In genomic region chr17:60077226-60077625, GRCh38 we compare ENCODE assay signal across 11 cellular contexts. TPM values are rescaled to one million over a fixed set of nuclear protein-coding genes. Genes with fewer than 3 reads are reported as not detected.
DNase-seq lines count a peak whose midpoint lies in the region; ATAC-seq, FAIRE-seq and TF ChIP-seq lines count a peak whose summit lies in the region.
"Had no signal": no experiment of that assay in that cellular context is flagged by ENCODE, and none has a peak within 500 bp of the region (broad histone marks: within the 10 kb centered on the region; RNA-seq: fewer than 3 reads in every experiment).

No MANE protein-coding gene starts in this region.

- H3F3A ChIP-seq in GM23338 (replicated peaks; ENCODE audit: low read depth), result 0 out of 2 replicates have a peak, but pooled peaks cover 9% of the 10 kb centered on the region

- no peak for TF ChIP-seq RAD21 in A549 (conservative IDR thresholded peaks at IDR 0.05 in 1 of 2, IDR thresholded peaks at IDR 0.05 in 1 of 2)

- H3K9me3 ChIP-seq in A549, result no peaks in the 10 kb centered on the region
- H3K9me3 ChIP-seq in iPS-20b (ENCODE audit: insufficient read depth, low read depth, low read length), result no peaks in the 10 kb centered on the region

- no peak overlapping the region for H3K9ac ChIP-seq in iPS-20b (ENCODE audit: low read depth, low read length)

- H2AFZ ChIP-seq in GM23338, result no peak overlapping the region

- DNase-seq in A549 (ENCODE audit: low read depth in 1 of 2, low spot score in 1 of 2), result no peak
- no peak for DNase-seq in GM23338 (ENCODE audit: low spot score)
- no peak for DNase-seq in activated CD8-positive, alpha-beta T cell treated with anti-CD3 and anti-CD28 coated beads for 36 hours
- DNase-seq in NCI-H510A treated with DMSO at 0.1 percent for 48 hours (lab: John Stamatoyannopoulos, UW), result no peak
- no peak for DNase-seq in NCI-H2081 treated with DMSO at 0.1 percent for 48 hours (lab: John Stamatoyannopoulos, UW)
- no peak for DNase-seq in stimulated activated CD8-positive, alpha-beta memory T cell treated with anti-CD3 and anti-CD28 coated beads, Interleukin-4, amount 100 ng/mL, for 48 hours
- DNase-seq: DMS153, right cardiac atrium had no signal

- no peak for ATAC-seq in A549
- ATAC-seq in GM23338, result no peak
- ATAC-seq in activated CD8-positive, alpha-beta T cell treated with anti-CD3 and anti-CD28 coated beads for 36 hours, result no peak
- no peak for ATAC-seq in GM19324 (IDR thresholded peaks at IDR 0.05; ENCODE audit: low FRiP score, unreplicated experiment)

- H3K27ac ChIP-seq in A549 (no peak overlapping the region), GM23338 (ENCODE audit: low read depth) (no peak overlapping the region), iPS-20b (ENCODE audit: low read length) (no peak overlapping the region)

- no peaks in the 10 kb centered on the region for H3K9me2 ChIP-seq in GM23338 (ENCODE audit: insufficient read depth)

- H4K20me1 ChIP-seq in GM23338 (replicated peaks; ENCODE audit: insufficient read depth), result no peaks in the 10 kb centered on the region; the same call in 1 of the 2 replicates

- H3K79me2 ChIP-seq in GM23338 (replicated peaks; ENCODE audit: insufficient read depth), result peaks cover 22% of the 10 kb centered on the region

- POLR2A ChIA-PET in A549 (lab: Yijun Ruan, JAX), result interaction anchor here (1.2 kb wide), 1 partner anchor 458 kb away, joined by 7 read pairs; the partner anchor contains the start of gene CLTC
- POLR2A ChIA-PET in activated CD8-positive, alpha-beta T cell treated with anti-CD3 and anti-CD28 coated beads for 36 hours (lab: Charles Lee), result interaction anchor here (0.9 kb wide), 1 partner anchor 315 kb away, joined by 3 read pairs; the partner anchor contains the start of gene USP32

- no peaks in the 10 kb centered on the region for H3K9me3 Mint-ChIP-seq in GM23338
- no peaks in the 10 kb centered on the region for H3K9me3 Mint-ChIP-seq in activated CD8-positive, alpha-beta T cell treated with anti-CD3 and anti-CD28 coated beads for 36 hours

- peaks cover 4% of the 10 kb centered on the region for H3K27me3 Mint-ChIP-seq in GM23338 (ENCODE audit: insufficient read depth, low read depth, poor library complexity)
- H3K27me3 Mint-ChIP-seq in activated CD8-positive, alpha-beta T cell treated with anti-CD3 and anti-CD28 coated beads for 36 hours, result no peaks in the 10 kb centered on the region

- H3K36me3 ChIP-seq in GM23338 (ENCODE audit: insufficient read depth), result peaks cover 18% of the 10 kb centered on the region
- H3K36me3 ChIP-seq in iPS-20b (ENCODE audit: insufficient read depth, low read depth, low read length), result peaks cover 43% of the 10 kb centered on the region

- intact Hi-C loops in activated CD8-positive, alpha-beta T cell treated with anti-CD3 and anti-CD28 coated beads for 36 hours (cut with micrococcal nuclease), result no loop called here

- H3K27me3 ChIP-seq in GM23338 (ENCODE audit: insufficient read depth) (no peaks in the 10 kb centered on the region), iPS-20b (ENCODE audit: insufficient read depth, low read length) (no peaks in the 10 kb centered on the region)

- peaks cover 17% of the 10 kb centered on the region for H3K4me1 Mint-ChIP-seq in GM23338
- peaks cover 26% of the 10 kb centered on the region for H3K4me1 Mint-ChIP-seq in activated CD8-positive, alpha-beta T cell treated with anti-CD3 and anti-CD28 coated beads for 36 hours (ENCODE audit: low read depth)

- peak overlapping the region; percentile 92 for H3K4me2 ChIP-seq in A549
- peak overlapping the region; percentile 87 for H3K4me2 ChIP-seq in GM23338

- H3K4me1 ChIP-seq in A549 (peaks cover 38% of the 10 kb centered on the region), GM23338 (ENCODE audit: insufficient read depth) (peaks cover 19% of the 10 kb centered on the region), iPS-20b (ENCODE audit: insufficient read depth, low read length) (peaks cover 7% of the 10 kb centered on the region)

- no peak overlapping the region for H3K27ac Mint-ChIP-seq in GM23338
- peak overlapping the region; percentile 97 for H3K27ac Mint-ChIP-seq in activated CD8-positive, alpha-beta T cell treated with anti-CD3 and anti-CD28 coated beads for 36 hours

- no peak for TF ChIP-seq POLR2A in A549 (IDR thresholded peaks at IDR 0.05; ENCODE audit: low read length)

- H3K4me3 Mint-ChIP-seq in GM23338, result peak overlapping the region; percentile 89
- peak overlapping the region; percentile 91 for H3K4me3 Mint-ChIP-seq in activated CD8-positive, alpha-beta T cell treated with anti-CD3 and anti-CD28 coated beads for 36 hours

- no peak for FAIRE-seq in A549 (lab: Jason Lieb, UNC)
- FAIRE-seq: bronchial epithelial cell had no signal

- CTCF ChIA-PET in A549 (lab: Yijun Ruan, JAX), result interaction anchor here (0.5 to 2.4 kb wide), 8 partner anchors 8 to 448 kb away, joined by 3 to 10 read pairs (median 3); no protein-coding TSS in a partner anchor
- CTCF ChIA-PET in activated CD8-positive, alpha-beta T cell treated with anti-CD3 and anti-CD28 coated beads for 36 hours (lab: Charles Lee), result interaction anchor here (1.9 kb wide), 1 partner anchor 14 kb away, joined by 6 read pairs; no protein-coding TSS in a partner anchor

- TF ChIP-seq EP300 in A549 (IDR thresholded peaks at IDR 0.05), result no peak

- H3K36me3 Mint-ChIP-seq in GM23338 (ENCODE audit: low read depth), result peaks cover 24% of the 10 kb centered on the region; the same call in 2 of the 3 replicates
- peaks cover 15% of the 10 kb centered on the region for H3K36me3 Mint-ChIP-seq in activated CD8-positive, alpha-beta T cell treated with anti-CD3 and anti-CD28 coated beads for 36 hours (ENCODE audit: low read depth)

- 51% methylated on average over 1 of the region's 1 CpG for WGBS in A549 (ENCODE audit: missing lambda C conversion rate)

- TF ChIP-seq CTCF in A549 (IDR thresholded peaks at IDR 0.05), result no peak
- TF ChIP-seq CTCF in GM23338 (conservative IDR thresholded peaks at IDR 0.05; ENCODE audit: low read depth in 2 of 2), result no peak
- TF ChIP-seq CTCF in activated CD8-positive, alpha-beta T cell treated with anti-CD3 and anti-CD28 coated beads for 36 hours (IDR thresholded peaks at IDR 0.05), result no peak

- no peak overlapping the region for H3K4me3 ChIP-seq in A549
- peak overlapping the region; percentile 93 for H3K4me3 ChIP-seq in GM23338
- H3K4me3 ChIP-seq in iPS-20b (ENCODE audit: low read length), result peak overlapping the region; percentile 98

TF ChIP-seq in A549, 52 proteins besides CTCF, POLR2A, EP300 and RAD21 (continues in another document):
- TF ChIP-seq RARB (CRISPR knock-in tag; IDR thresholded peaks at IDR 0.05) (no peak), FOSL2 (IDR thresholded peaks at IDR 0.05) (no peak), FOSL2 (CRISPR knock-in tag; IDR thresholded peaks at IDR 0.05) (no peak), NR3C1 (IDR thresholded peaks at IDR 0.05) (no peak), NFE2L2 (conservative IDR thresholded peaks at IDR 0.05; ENCODE audit: low read length) (no peak), ZC3H11A (IDR thresholded peaks at IDR 0.05) (no peak), SREBF2 (IDR thresholded peaks at IDR 0.05) (no peak), HOXA7 (CRISPR knock-in tag; IDR thresholded peaks at IDR 0.05) (no peak), E2F6 (IDR thresholded peaks at IDR 0.05; ENCODE audit: borderline replicate concordance, low read depth) (no peak), JUNB (IDR thresholded peaks at IDR 0.05) (no peak), RFX5 (IDR thresholded peaks at IDR 0.05) (no peak), CBX2 (IDR thresholded peaks at IDR 0.05; ENCODE audit: borderline replicate concordance, low read depth) (no peak)

TF ChIP-seq in GM23338, 12 proteins besides CTCF, POLR2A, EP300 and RAD21 (continues in another document):
- no peak for TF ChIP-seq CREB1 (CRISPR knock-in tag; IDR thresholded peaks at IDR 0.05; ENCODE audit: low read depth)

RNA-seq across cellular contexts. Expression of gene HEATR6, which starts 1.5 kb away (rescaled TPM):
- polyA plus RNA-seq in A549 (2011; rRNA removed) (44.0 and 47.6 TPM in 2 replicates), A549 (2017; fragmentation: RNase III; extraction: RNeasy Plus Mini Kit Qiagen cat#74134 plus additional on column Dnase treatment) (20.7 to 22.9 TPM (median 21.1 TPM) in 3 replicates), GM23338 (2016; fragmentation: Nextera tagmentation; extraction: Ambion mirVana) (8.4 and 9.8 TPM in 2 replicates)
- 18.3 and 20.0 TPM in 2 replicates for polyA plus RNA-seq in A549 (2012; cell fraction: cytosol; rRNA removed)
- polyA plus RNA-seq in A549 (2012; cell fraction: nucleus; rRNA removed), result 57.9 and 68.1 TPM in 2 replicates
- polyA minus RNA-seq in A549 (2011; rRNA and poly(A)+ RNA removed), result 64.2 and 69.9 TPM in 2 replicates
- 20.7 and 28.1 TPM in 2 replicates for total RNA-seq in GM23338 (2014; rRNA removed; shearing (Covaris generic))
- total RNA-seq in activated CD8-positive, alpha-beta T cell treated with anti-CD3 and anti-CD28 coated beads for 36 hours, result 10 to 100 TPM; 27.7 to 29.0 TPM
